27 cellular contexts compared by ENCODE assay signal in the genomic region with DNA sequence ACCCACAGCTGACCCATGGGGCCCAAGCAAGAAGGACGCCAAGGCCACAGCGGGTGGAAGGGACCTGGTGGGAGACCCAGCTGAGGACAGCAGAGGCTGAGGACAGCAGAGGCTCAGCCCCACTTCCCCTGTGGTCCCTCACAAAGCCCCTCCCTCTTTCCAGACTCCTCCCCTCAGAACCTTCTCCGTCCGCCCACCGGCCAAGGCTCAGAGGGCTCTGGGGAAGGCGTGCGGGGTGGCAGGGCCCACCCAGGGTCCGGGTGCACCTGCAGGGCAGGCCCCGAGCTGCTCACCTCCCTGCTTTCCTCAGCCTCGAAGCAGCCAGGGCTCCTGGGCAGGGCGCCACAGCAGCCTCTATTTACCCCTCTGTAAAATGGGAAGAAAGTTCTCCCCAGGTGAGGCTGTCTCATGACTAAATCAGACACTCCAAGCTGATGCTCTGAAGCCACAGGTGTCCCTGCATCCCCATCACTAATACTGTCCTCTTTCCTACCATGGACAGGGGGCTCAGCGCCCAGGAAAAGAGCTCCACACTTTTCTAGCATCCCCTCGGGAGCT.
DNase-seq lines count a peak whose midpoint lies in the region; ATAC-seq lines count a peak whose summit lies in the region.
"Had no signal": no experiment of that assay in that cellular context is flagged by ENCODE, and none has a peak within 500 bp of the region (broad histone marks: within the 10 kb centered on the region; RNA-seq: fewer than 3 reads in every experiment).

No MANE protein-coding gene starts in this region.

- H3K4me3 ChIP-seq in HUES64 (ENCODE audit: low read length) (no peak overlapping the region), iPS-20b (ENCODE audit: low read length) (no peak overlapping the region)
- H3K4me3 ChIP-seq: ascending aorta, esophagus muscularis mucosa, MG63, smooth muscle cell, tibial nerve had no signal

- H3K4me1 ChIP-seq in HUES64 (ENCODE audit: insufficient read depth, low read length) (peaks cover 23% of the 10 kb centered on the region), iPS-20b (ENCODE audit: insufficient read depth, low read length) (peaks cover 21% of the 10 kb centered on the region; the same call in 1 of the 2 replicates)
- H3K4me1 ChIP-seq: ascending aorta had no signal

- ATAC-seq in activated naive CD4-positive, alpha-beta T cell treated with anti-CD3 and anti-CD28 coated beads, Interleukin-2, amount 50 U/mL, for 72 hours = no peak
- no peak for ATAC-seq in GM19452 (IDR thresholded peaks at IDR 0.05; ENCODE audit: unreplicated experiment)
- ATAC-seq: naive thymus-derived CD4-positive, alpha-beta T cell had no signal

- peaks cover 15% of the 10 kb centered on the region for H3K27me3 Mint-ChIP-seq in activated naive CD4-positive, alpha-beta T cell treated with anti-CD3 and anti-CD28 coated beads, Interleukin-2, amount 10 ng/mL, durations not matched to agents 7 days and 5 days

- WGBS in HUES64 = 88% methylated on average over 13 of the region's 13 CpGs

- peaks cover 3% of the 10 kb centered on the region for H3K9me3 Mint-ChIP-seq in activated naive CD4-positive, alpha-beta T cell treated with anti-CD3 and anti-CD28 coated beads, Interleukin-2, amount 10 ng/mL, durations not matched to agents 7 days and 5 days
- H3K9me3 Mint-ChIP-seq in activated naive CD4-positive, alpha-beta T cell treated with anti-CD3 and anti-CD28 coated beads, Interleukin-2, amount 50 U/mL, for 72 hours = no peaks in the 10 kb centered on the region
- H3K9me3 Mint-ChIP-seq: dendritic cell treated with granulocyte-macrophage colony-stimulating factor and Interleukin-4, amounts not matched to agents 40 ng/mL and 50 ng/mL, for 4 days; T-helper 1 cell treated with Interleukin-12 subunit alpha and Interleukin-12 subunit beta and Interleukin-4 antibody, amounts not matched to agents 30 μg/mL and 1 μg/mL, for 36 hours had no signal

- H3K27ac Mint-ChIP-seq in activated naive CD4-positive, alpha-beta T cell treated with anti-CD3 and anti-CD28 coated beads, Interleukin-2, amount 10 ng/mL, durations not matched to agents 7 days and 5 days = no peak overlapping the region
- H3K27ac Mint-ChIP-seq in activated naive CD4-positive, alpha-beta T cell treated with anti-CD3 and anti-CD28 coated beads, Interleukin-2, amount 50 U/mL, for 72 hours = no peak overlapping the region
- H3K27ac Mint-ChIP-seq: dendritic cell treated with granulocyte-macrophage colony-stimulating factor and Interleukin-4, amounts not matched to agents 40 ng/mL and 50 ng/mL, for 4 days; naive thymus-derived CD4-positive, alpha-beta T cell; T-helper 1 cell treated with Interleukin-12 subunit alpha and Interleukin-12 subunit beta and Interleukin-4 antibody, amounts not matched to agents 30 μg/mL and 1 μg/mL, for 36 hours had no signal

- no peaks in the 10 kb centered on the region for H3K4me1 Mint-ChIP-seq in activated naive CD4-positive, alpha-beta T cell treated with anti-CD3 and anti-CD28 coated beads, Interleukin-2, amount 10 ng/mL, durations not matched to agents 7 days and 5 days
- H3K4me1 Mint-ChIP-seq: naive thymus-derived CD4-positive, alpha-beta T cell had no signal

- H3K9me3 ChIP-seq in HUES64 (ENCODE audit: insufficient read depth, low read depth, low read length) (no peaks in the 10 kb centered on the region), iPS-20b (ENCODE audit: insufficient read depth, low read depth, low read length) (no peaks in the 10 kb centered on the region)
- H3K9me3 ChIP-seq: ascending aorta, esophagus muscularis mucosa, MG63, tibial nerve had no signal

- H3K9ac ChIP-seq in HUES64 (ENCODE audit: low read depth, low read length) = no peak overlapping the region
- peak overlapping the region; percentile 87; the same call in 1 of the 2 replicates for H3K9ac ChIP-seq in iPS-20b (ENCODE audit: low read depth, low read length)

- H3K36me3 Mint-ChIP-seq in activated naive CD4-positive, alpha-beta T cell treated with anti-CD3 and anti-CD28 coated beads, Interleukin-2, amount 10 ng/mL, durations not matched to agents 7 days and 5 days = no peaks in the 10 kb centered on the region
- H3K36me3 Mint-ChIP-seq in activated naive CD4-positive, alpha-beta T cell treated with anti-CD3 and anti-CD28 coated beads, Interleukin-2, amount 50 U/mL, for 72 hours = no peaks in the 10 kb centered on the region
- H3K36me3 Mint-ChIP-seq: naive thymus-derived CD4-positive, alpha-beta T cell had no signal

- CTCF ChIA-PET in activated naive CD4-positive, alpha-beta T cell treated with anti-CD3 and anti-CD28 coated beads, Interleukin-2, amount 10 ng/mL, durations not matched to agents 7 days and 5 days (lab: Charles Lee) = no interaction called here

- H3K27me3 ChIP-seq in HUES64 (ENCODE audit: insufficient read depth, low read length) (no peaks in the 10 kb centered on the region), iPS-20b (ENCODE audit: insufficient read depth, low read length) (no peaks in the 10 kb centered on the region; the same call in 1 of the 2 replicates)
- H3K27me3 ChIP-seq: ascending aorta, MG63 had no signal

- no peak overlapping the region for H3K4me3 Mint-ChIP-seq in activated naive CD4-positive, alpha-beta T cell treated with anti-CD3 and anti-CD28 coated beads, Interleukin-2, amount 10 ng/mL, durations not matched to agents 7 days and 5 days
- H3K4me3 Mint-ChIP-seq: dendritic cell treated with granulocyte-macrophage colony-stimulating factor and Interleukin-4, amounts not matched to agents 40 ng/mL and 50 ng/mL, for 4 days; naive thymus-derived CD4-positive, alpha-beta T cell; T-helper 1 cell treated with Interleukin-12 subunit alpha and Interleukin-12 subunit beta and Interleukin-4 antibody, amounts not matched to agents 30 μg/mL and 1 μg/mL, for 36 hours had no signal

- DNase-seq in activated naive CD4-positive, alpha-beta T cell treated with anti-CD3 and anti-CD28 coated beads, Interleukin-2, amount 10 ng/mL, durations not matched to agents 7 days and 5 days = peak; percentile 14
- no peak for DNase-seq in activated naive CD4-positive, alpha-beta T cell treated with anti-CD3 and anti-CD28 coated beads, Interleukin-2, amount 50 U/mL, for 72 hours (ENCODE audit: low spot score in 2 of 2)
- no peak for DNase-seq in Kasumi-1 (lab: John Stamatoyannopoulos, UW)
- DNase-seq in NCI-H526 treated with DMSO at 0.1 percent for 48 hours (lab: John Stamatoyannopoulos, UW) = no peak
- DNase-seq: activated naive CD4-positive, alpha-beta T cell treated with anti-CD3 and anti-CD28 coated beads, Interleukin-2, amount 50 U/mL, for 16 hours; activated T-cell treated with anti-CD3 and anti-CD28 coated beads, Interleukin-2, amount 50 U/mL, for 48 hours; caudate nucleus; foreskin melanocyte; GOT3; KBM-7; MG63; midbrain; naive thymus-derived CD4-positive, alpha-beta T cell; NCI-H1417; NCI-H2029 treated with DMSO at 0.1 percent for 48 hours; NCI-H2227 treated with DMSO at 0.1 percent for 48 hours; NCI-H774 had no signal

- H3K27ac ChIP-seq in HUES64 (ENCODE audit: low read depth, low read length) = peak overlapping the region; percentile 99; the same call in 1 of the 2 replicates
- H3K27ac ChIP-seq in iPS-20b (ENCODE audit: low read length) = peak overlapping the region; percentile 99
- H3K27ac ChIP-seq in temporal lobe (ENCODE audit: low read depth, low read length) = peak overlapping the region; percentile 47
- H3K27ac ChIP-seq: ascending aorta, esophagus muscularis mucosa, tibial nerve had no signal

- H3K36me3 ChIP-seq in HUES64 (ENCODE audit: insufficient read depth, low read length) (no peaks in the 10 kb centered on the region), iPS-20b (ENCODE audit: insufficient read depth, low read depth, low read length) (no peaks in the 10 kb centered on the region)
- H3K36me3 ChIP-seq: ascending aorta, esophagus muscularis mucosa, MG63, tibial nerve had no signal

Comparison
In these comparisons a context has a peak if more than half of its experiments do, and no peak if none do; other contexts are left out.
1. H3K27ac ChIP-seq: peak in every context shown above with its lines; median percentile 99 in HUES64; 99 in iPS-20b; 47 in temporal lobe.